ENCODE assay signal across 13 cellular contexts in the genomic region with DNA sequence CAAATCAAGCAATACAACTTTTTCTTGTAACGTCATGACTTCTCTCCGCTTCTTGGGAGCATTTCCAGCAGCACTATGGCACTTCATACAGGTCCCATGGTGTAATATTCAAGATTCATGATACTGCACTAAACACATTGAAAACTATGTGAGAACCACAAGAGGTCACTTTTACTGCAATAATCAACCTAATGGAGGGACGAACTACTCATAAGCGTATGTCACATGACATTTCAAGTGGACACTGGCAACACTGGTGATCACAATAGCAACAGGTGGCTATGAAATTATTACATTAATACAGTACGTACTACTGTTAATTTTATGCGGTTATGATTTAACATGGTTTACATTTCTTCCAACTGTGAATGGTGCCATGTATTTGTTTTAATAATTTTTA.
DNase-seq lines count a peak whose midpoint lies in the region; ATAC-seq and TF ChIP-seq lines count a peak whose summit lies in the region.
"Had no signal": no experiment of that assay in that cellular context is flagged by ENCODE, and none has a peak within 500 bp of the region (broad histone marks: within the 10 kb centered on the region; RNA-seq: fewer than 3 reads in every experiment).

No MANE protein-coding gene starts in this region.

- peak in 7 of 8 donors; percentile 17 to 91 (median 81) for ATAC-seq in heart right ventricle

- H4K20me1 ChIP-seq in smooth muscle cell (ENCODE audit: low read depth): no peaks in the 10 kb centered on the region

- H3K4me2 ChIP-seq in smooth muscle cell: no peak overlapping the region

- intact Hi-C loops in heart right ventricle (cut with DNase I): loop anchor here in 6 of 10 donors (1.0 to 10.0 kb wide), 5 partner anchors 86 to 106 kb away; a partner anchor contains a TSS

- H3K79me2 ChIP-seq in smooth muscle cell (ENCODE audit: low read depth): no peaks in the 10 kb centered on the region

- H3K27ac ChIP-seq in heart right ventricle (no peak overlapping the region), smooth muscle cell (ENCODE audit: low read depth) (no peak overlapping the region)
- H3K27ac ChIP-seq: brain microvascular endothelial cell, C4-2B had no signal

- no peak overlapping the region for H3K9ac ChIP-seq in smooth muscle cell (ENCODE audit: low read depth)

- H2AFZ ChIP-seq in smooth muscle cell (ENCODE audit: low read depth): no peak overlapping the region

- no peaks in the 10 kb centered on the region for H3K9me3 ChIP-seq in heart right ventricle
- H3K9me3 ChIP-seq in smooth muscle cell (replicated peaks; ENCODE audit: low read depth): no peaks in the 10 kb centered on the region
- H3K9me3 ChIP-seq: MG63 had no signal

- H3K36me3 ChIP-seq in heart right ventricle (peaks cover 0 to 5% (median 0%) of the 10 kb centered on the region in 9 donors), smooth muscle cell (ENCODE audit: low read depth) (no peaks in the 10 kb centered on the region)
- H3K36me3 ChIP-seq: brain microvascular endothelial cell, MG63 had no signal

- DNase-seq in LNCaP clone FGC (ENCODE audit: low read depth): no peak
- DNase-seq in amniotic epithelial cell (ENCODE audit: low read depth): peak; percentile 38
- DNase-seq in heart right ventricle: no peak
- peak; percentile 30 for DNase-seq in putamen (ENCODE audit: low spot score)
- no peak for DNase-seq in NCI-H345 treated with DMSO at 0.1 percent for 48 hours (lab: John Stamatoyannopoulos, UW; ENCODE audit: unreplicated experiment)
- no peak for DNase-seq in smooth muscle cell (lab: John Stamatoyannopoulos, UW; ENCODE audit: unreplicated experiment)
- no peak for DNase-seq in DMS153 treated with DMSO at 0.1 percent for 48 hours (lab: John Stamatoyannopoulos, UW; ENCODE audit: unreplicated experiment)
- DNase-seq: activated gamma-delta T cell, brain microvascular endothelial cell, GOT3, MG63, NCI-H2227 treated with DMSO at 0.1 percent for 48 hours had no signal

- 0 out of 2 replicates have a peak, but pooled peaks have one; percentile 22 for TF ChIP-seq CTCF in LNCaP clone FGC (IDR thresholded peaks at IDR 0.05; ENCODE audit: control insufficient read depth, extremely low read depth, insufficient read depth)
- peak in 7 of 9 donors; percentile 13 to 57 (median 34) for TF ChIP-seq CTCF in heart right ventricle (IDR thresholded peaks at IDR 0.05)
- TF ChIP-seq CTCF in smooth muscle cell (IDR thresholded peaks at IDR 0.05; ENCODE audit: borderline replicate concordance, insufficient read depth, poor library complexity, severe bottlenecking): no peak

- WGBS in heart right ventricle, 2 donors: 51 to 71% methylated on average over 6 of the region's 6 CpGs
- 96% methylated on average over 6 of the region's 6 CpGs for WGBS in smooth muscle cell (ENCODE audit: low lambda C conversion rate)

- H3K4me1 ChIP-seq in heart right ventricle (no peaks in the 10 kb centered on the region), smooth muscle cell (ENCODE audit: low read depth) (no peaks in the 10 kb centered on the region)

- H3K27me3 ChIP-seq in heart right ventricle (no peaks in the 10 kb centered on the region), smooth muscle cell (ENCODE audit: low read depth) (no peaks in the 10 kb centered on the region)
- H3K27me3 ChIP-seq: brain microvascular endothelial cell, MG63 had no signal

- H3K4me3 ChIP-seq in LNCaP clone FGC (ENCODE audit: low read depth, low read length) (no peak overlapping the region), heart right ventricle (no peak overlapping the region), smooth muscle cell (no peak overlapping the region)
- H3K4me3 ChIP-seq: MG63 had no signal

- H3F3A ChIP-seq in smooth muscle cell (ENCODE audit: low read depth): no peaks in the 10 kb centered on the region

Comparison
In these comparisons a context has a peak if more than half of its experiments do, and no peak if none do; other contexts are left out.
1. DNase-seq: peak in amniotic epithelial cell (single experiment) and putamen (single experiment); none in LNCaP clone FGC (single experiment), heart right ventricle (0 of 2), NCI-H345 treated with DMSO at 0.1 percent for 48 hours (single experiment), smooth muscle cell (single experiment) and DMS153 treated with DMSO at 0.1 percent for 48 hours (single experiment).